Comparison of ENCODE assay signal across 1 cellular context in the genomic region with DNA sequence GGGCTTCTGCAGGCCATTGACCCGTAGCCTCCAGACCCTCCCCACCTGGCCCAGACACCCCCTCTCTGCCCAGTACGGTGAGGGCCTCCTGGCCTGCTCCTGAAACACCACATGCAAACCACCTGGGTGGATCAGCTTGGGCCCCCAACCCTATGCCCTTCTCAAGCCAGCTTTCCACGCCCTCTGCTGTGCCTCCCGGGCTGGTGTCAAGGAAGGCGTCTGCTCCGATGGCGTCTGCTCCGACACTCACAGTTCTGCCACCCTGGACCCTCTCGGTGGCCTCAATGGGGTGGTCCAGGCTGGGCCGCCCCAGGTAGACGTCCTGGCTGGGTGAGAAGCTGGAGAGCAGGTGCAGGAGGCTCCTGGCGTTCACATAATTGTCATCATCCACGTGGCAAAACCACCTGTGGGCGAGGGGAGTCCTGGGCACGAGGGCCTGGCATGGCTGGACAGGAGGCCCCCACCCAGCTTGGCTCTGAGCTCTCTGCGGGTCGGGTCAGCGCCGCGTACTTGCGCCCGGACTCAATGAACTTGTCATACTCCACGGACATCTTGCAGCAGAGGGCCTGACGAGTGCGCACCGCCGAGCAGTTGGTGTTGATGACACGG.
TF ChIP-seq lines count a peak whose summit lies in the region.

No MANE protein-coding gene starts in this region.

TF ChIP-seq in GM23338, 12 proteins besides CTCF, POLR2A, EP300 and RAD21 (continued from another document):
- TF ChIP-seq, protein P1, sequence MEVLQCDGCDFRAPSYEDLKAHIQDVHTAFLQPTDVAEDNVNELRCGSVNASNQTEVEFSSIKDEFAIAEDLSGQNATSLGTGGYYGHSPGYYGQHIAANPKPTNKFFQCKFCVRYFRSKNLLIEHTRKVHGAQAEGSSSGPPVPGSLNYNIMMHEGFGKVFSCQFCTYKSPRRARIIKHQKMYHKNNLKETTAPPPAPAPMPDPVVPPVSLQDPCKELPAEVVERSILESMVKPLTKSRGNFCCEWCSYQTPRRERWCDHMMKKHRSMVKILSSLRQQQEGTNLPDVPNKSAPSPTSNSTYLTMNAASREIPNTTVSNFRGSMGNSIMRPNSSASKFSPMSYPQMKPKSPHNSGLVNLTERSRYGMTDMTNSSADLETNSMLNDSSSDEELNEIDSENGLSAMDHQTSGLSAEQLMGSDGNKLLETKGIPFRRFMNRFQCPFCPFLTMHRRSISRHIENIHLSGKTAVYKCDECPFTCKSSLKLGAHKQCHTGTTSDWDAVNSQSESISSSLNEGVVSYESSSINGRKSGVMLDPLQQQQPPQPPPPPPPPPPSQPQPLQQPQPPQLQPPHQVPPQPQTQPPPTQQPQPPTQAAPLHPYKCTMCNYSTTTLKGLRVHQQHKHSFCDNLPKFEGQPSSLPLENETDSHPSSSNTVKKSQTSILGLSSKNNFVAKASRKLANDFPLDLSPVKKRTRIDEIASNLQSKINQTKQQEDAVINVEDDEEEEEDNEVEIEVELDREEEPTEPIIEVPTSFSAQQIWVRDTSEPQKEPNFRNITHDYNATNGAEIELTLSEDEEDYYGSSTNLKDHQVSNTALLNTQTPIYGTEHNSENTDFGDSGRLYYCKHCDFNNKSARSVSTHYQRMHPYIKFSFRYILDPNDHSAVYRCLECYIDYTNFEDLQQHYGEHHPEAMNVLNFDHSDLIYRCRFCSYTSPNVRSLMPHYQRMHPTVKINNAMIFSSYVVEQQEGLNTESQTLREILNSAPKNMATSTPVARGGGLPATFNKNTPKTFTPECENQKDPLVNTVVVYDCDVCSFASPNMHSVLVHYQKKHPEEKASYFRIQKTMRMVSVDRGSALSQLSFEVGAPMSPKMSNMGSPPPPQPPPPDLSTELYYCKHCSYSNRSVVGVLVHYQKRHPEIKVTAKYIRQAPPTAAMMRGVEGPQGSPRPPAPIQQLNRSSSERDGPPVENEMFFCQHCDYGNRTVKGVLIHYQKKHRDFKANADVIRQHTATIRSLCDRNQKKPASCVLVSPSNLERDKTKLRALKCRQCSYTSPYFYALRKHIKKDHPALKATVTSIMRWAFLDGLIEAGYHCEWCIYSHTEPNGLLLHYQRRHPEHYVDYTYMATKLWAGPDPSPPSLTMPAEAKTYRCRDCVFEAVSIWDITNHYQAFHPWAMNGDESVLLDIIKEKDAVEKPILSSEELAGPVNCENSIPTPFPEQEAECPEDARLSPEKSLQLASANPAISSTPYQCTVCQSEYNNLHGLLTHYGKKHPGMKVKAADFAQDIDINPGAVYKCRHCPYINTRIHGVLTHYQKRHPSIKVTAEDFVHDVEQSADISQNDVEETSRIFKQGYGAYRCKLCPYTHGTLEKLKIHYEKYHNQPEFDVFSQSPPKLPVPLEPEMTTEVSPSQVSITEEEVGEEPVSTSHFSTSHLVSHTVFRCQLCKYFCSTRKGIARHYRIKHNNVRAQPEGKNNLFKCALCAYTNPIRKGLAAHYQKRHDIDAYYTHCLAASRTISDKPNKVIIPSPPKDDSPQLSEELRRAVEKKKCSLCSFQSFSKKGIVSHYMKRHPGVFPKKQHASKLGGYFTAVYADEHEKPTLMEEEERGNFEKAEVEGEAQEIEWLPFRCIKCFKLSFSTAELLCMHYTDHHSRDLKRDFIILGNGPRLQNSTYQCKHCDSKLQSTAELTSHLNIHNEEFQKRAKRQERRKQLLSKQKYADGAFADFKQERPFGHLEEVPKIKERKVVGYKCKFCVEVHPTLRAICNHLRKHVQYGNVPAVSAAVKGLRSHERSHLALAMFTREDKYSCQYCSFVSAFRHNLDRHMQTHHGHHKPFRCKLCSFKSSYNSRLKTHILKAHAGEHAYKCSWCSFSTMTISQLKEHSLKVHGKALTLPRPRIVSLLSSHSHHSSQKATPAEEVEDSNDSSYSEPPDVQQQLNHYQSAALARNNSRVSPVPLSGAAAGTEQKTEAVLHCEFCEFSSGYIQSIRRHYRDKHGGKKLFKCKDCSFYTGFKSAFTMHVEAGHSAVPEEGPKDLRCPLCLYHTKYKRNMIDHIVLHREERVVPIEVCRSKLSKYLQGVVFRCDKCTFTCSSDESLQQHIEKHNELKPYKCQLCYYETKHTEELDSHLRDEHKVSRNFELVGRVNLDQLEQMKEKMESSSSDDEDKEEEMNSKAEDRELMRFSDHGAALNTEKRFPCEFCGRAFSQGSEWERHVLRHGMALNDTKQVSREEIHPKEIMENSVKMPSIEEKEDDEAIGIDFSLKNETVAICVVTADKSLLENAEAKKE (CRISPR knock-in tag; IDR thresholded peaks at IDR 0.05), result no peak
- TF ChIP-seq EZH2 (IDR thresholded peaks at IDR 0.05; ENCODE audit: low read depth, unreplicated experiment) (no peak), EZH2phosphoT487 (IDR thresholded peaks at IDR 0.05; ENCODE audit: unreplicated experiment) (no peak), POLR2AphosphoS5 (IDR thresholded peaks at IDR 0.05; ENCODE audit: low read depth) (no peak), JUNB (IDR thresholded peaks at IDR 0.05; ENCODE audit: unreplicated experiment) (no peak), CREB1 (CRISPR knock-in tag; IDR thresholded peaks at IDR 0.05; ENCODE audit: low read depth) (no peak)
- TF ChIP-seq, protein P2, sequence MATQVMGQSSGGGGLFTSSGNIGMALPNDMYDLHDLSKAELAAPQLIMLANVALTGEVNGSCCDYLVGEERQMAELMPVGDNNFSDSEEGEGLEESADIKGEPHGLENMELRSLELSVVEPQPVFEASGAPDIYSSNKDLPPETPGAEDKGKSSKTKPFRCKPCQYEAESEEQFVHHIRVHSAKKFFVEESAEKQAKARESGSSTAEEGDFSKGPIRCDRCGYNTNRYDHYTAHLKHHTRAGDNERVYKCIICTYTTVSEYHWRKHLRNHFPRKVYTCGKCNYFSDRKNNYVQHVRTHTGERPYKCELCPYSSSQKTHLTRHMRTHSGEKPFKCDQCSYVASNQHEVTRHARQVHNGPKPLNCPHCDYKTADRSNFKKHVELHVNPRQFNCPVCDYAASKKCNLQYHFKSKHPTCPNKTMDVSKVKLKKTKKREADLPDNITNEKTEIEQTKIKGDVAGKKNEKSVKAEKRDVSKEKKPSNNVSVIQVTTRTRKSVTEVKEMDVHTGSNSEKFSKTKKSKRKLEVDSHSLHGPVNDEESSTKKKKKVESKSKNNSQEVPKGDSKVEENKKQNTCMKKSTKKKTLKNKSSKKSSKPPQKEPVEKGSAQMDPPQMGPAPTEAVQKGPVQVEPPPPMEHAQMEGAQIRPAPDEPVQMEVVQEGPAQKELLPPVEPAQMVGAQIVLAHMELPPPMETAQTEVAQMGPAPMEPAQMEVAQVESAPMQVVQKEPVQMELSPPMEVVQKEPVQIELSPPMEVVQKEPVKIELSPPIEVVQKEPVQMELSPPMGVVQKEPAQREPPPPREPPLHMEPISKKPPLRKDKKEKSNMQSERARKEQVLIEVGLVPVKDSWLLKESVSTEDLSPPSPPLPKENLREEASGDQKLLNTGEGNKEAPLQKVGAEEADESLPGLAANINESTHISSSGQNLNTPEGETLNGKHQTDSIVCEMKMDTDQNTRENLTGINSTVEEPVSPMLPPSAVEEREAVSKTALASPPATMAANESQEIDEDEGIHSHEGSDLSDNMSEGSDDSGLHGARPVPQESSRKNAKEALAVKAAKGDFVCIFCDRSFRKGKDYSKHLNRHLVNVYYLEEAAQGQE (IDR thresholded peaks at IDR 0.05; ENCODE audit: unreplicated experiment), result no peak
